In the genomic region with DNA sequence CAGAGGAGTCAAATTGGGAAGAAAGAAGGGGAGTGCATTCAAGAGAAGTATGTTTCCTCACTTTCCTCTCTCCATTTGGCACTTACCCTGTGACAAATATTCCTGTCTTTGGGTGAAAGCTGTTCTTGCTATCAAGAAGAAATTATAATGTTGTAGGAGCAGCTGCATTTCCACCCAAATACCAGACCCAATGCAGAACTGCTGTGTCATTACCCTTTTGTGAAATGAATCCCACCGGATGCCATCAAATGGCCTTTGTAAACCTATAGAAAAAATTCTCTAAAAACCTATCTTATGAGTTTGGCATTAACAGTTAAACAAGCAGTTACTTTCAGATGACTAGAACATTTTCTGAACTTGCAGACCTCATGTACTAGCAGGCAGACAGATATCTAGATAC, we compare ENCODE assay signal across 1 cellular context.
TF ChIP-seq lines count a peak whose summit lies in the region.

No MANE protein-coding gene starts in this region.

TF ChIP-seq in H1, 55 proteins besides CTCF, POLR2A, EP300 and RAD21:
- TF ChIP-seq ATF2 (IDR thresholded peaks at IDR 0.05; ENCODE audit: low read length) = no peak
- no peak for TF ChIP-seq PHF8 (conservative IDR thresholded peaks at IDR 0.05; ENCODE audit: low read depth, low read length)
- TF ChIP-seq HDAC6 (IDR thresholded peaks at IDR 0.05; ENCODE audit: low read depth, low read length) = no peak
- TF ChIP-seq FOSL1 (IDR thresholded peaks at IDR 0.05; ENCODE audit: insufficient read depth, low read depth, low read length) = no peak
- TF ChIP-seq RXRA (IDR thresholded peaks at IDR 0.05; ENCODE audit: insufficient read depth, low read depth, low read length) = no peak
- TF ChIP-seq NANOG (IDR thresholded peaks at IDR 0.05; ENCODE audit: insufficient read depth, low read depth, low read length, poor library complexity, severe bottlenecking) = no peak
- TF ChIP-seq SAP30 (IDR thresholded peaks at IDR 0.05; ENCODE audit: insufficient read depth, insufficient replicate concordance, low read length) = no peak
- TF ChIP-seq SP4 (IDR thresholded peaks at IDR 0.05; ENCODE audit: low read length) = no peak
- TF ChIP-seq NRF1 (IDR thresholded peaks at IDR 0.05; ENCODE audit: low read depth, low read length) = no peak
